In the genomic region with DNA sequence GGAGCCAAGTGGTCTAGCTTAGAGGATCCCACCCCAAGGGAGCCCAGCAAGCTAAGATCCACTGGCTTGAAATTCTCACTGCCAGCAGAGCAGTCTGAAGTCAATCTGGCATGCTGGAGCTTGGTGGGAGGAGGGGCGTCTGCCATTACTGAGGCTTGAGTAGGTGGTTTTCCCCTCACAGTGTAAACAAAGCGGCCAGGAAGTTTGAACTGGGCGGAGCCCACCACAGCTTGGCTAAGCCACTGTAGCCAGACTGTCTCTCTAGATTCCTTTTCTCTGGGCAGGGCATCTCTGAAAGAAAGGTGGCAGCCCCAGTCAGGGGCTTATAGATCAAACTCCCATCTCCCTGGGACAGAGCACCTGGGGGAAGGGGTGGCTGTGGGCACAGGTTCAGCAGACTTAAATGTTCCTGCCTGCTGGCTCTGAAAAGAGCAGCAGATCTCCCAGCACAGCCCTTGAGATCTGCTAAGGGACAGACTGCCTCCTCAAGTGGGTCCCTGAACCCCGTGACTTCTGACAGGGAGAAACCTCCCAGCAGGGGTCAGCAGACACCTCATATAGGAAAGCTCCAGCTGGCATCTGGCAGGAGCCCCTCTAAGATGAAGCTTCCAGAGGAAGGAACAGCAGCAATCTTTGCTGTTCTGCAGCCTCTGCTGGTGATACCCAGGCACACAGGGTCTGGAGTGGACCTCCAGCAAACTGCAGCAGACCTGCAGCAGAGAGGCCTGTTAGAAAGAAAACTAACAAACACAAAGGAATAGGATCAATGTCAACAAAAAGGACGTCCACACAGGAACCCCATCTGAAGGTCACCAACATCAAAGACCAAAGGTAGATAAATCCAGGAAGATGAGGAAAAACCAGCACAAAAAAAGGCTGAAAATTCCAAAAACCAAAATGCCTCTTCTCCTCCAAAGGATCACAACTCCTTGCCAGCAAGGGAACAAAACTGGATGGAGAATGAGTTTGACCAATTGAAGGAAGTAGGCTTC, we compare ENCODE assay signal across 8 cellular contexts.
DNase-seq lines count a peak whose midpoint lies in the region; ATAC-seq lines count a peak whose summit lies in the region.
"Not testable (repeated sequence)": the region's sequence is repeated elsewhere in the genome, so short reads cannot be mapped to it uniquely, and the experiment has no call there.

No MANE protein-coding gene starts in this region.

- DNase-seq in CD8-positive, alpha-beta memory T cell, result peak; percentile 1 to 60 (median 33)
- peak; percentile 4 for DNase-seq in NOMO-1 treated with dmso at 0.1 percent for 144 hours (lab: John Stamatoyannopoulos, UW; ENCODE audit: unreplicated experiment)
- DNase-seq in activated CD4-positive, alpha-beta memory T cell treated with anti-CD3 and anti-CD28 coated beads for 36 hours, result peak; percentile 62
- DNase-seq in central memory CD8-positive, alpha-beta T cell (ENCODE audit: low spot score in 2 of 2), result not testable (repeated sequence)
- DNase-seq in left colon, result peak; percentile 29 to 62
- peak; percentile 19 for DNase-seq in stimulated activated CD8-positive, alpha-beta memory T cell treated with anti-CD3 and anti-CD28 coated beads, Interleukin-12 subunit alpha, Interleukin-12 subunit beta, amount 100 ng/mL, for 24 hours (ENCODE audit: extremely low read depth)

- ATAC-seq in GM19395 (IDR thresholded peaks at IDR 0.05; ENCODE audit: unreplicated experiment) (peak; percentile 85), HG03342 (IDR thresholded peaks at IDR 0.05; ENCODE audit: unreplicated experiment) (peak; percentile 74)
- peak; percentile 67 for ATAC-seq in central memory CD8-positive, alpha-beta T cell (replicated peaks; ENCODE audit: extremely low read depth, poor library complexity, severe bottlenecking)
- not testable (repeated sequence) for ATAC-seq in left colon

- H3K4me3 ChIP-seq in CD8-positive, alpha-beta memory T cell (ENCODE audit: low read length), result peak overlapping the region; percentile 8

- H3K9me3 ChIP-seq in CD8-positive, alpha-beta memory T cell (ENCODE audit: low read length), result not testable (repeated sequence)

- peaks cover 25 to 51% (median 30%) of the 10 kb centered on the region in 3 donors for H3K4me1 Mint-ChIP-seq in CD8-positive, alpha-beta memory T cell
- peaks cover 30% of the 10 kb centered on the region for H3K4me1 Mint-ChIP-seq in activated CD4-positive, alpha-beta memory T cell treated with anti-CD3 and anti-CD28 coated beads for 36 hours (ENCODE audit: low read depth)
- H3K4me1 Mint-ChIP-seq in central memory CD8-positive, alpha-beta T cell, result peaks cover 24% of the 10 kb centered on the region

- not testable (repeated sequence) for H3K27me3 Mint-ChIP-seq in CD8-positive, alpha-beta memory T cell; activated CD4-positive, alpha-beta memory T cell treated with anti-CD3 and anti-CD28 coated beads for 36 hours; central memory CD8-positive, alpha-beta T cell

- H3K36me3 ChIP-seq in CD8-positive, alpha-beta memory T cell (ENCODE audit: insufficient read depth, low read length), result not testable (repeated sequence)

- peaks cover 0 to 16% (median 3%) of the 10 kb centered on the region in 3 donors for H3K36me3 Mint-ChIP-seq in CD8-positive, alpha-beta memory T cell
- not testable (repeated sequence) for H3K36me3 Mint-ChIP-seq in activated CD4-positive, alpha-beta memory T cell treated with anti-CD3 and anti-CD28 coated beads for 36 hours; central memory CD8-positive, alpha-beta T cell (ENCODE audit: insufficient read depth)

- CTCF ChIA-PET in CD8-positive, alpha-beta memory T cell (lab: Charles Lee), result interaction anchor here (1.0 to 1.3 kb wide), 2 partner anchors 11 to 13 kb away, joined by 3 to 4 read pairs; no protein-coding TSS in a partner anchor
- CTCF ChIA-PET in activated CD4-positive, alpha-beta memory T cell treated with anti-CD3 and anti-CD28 coated beads for 36 hours (lab: Charles Lee), result interaction anchor here (1.3 kb wide), 1 partner anchor 541 kb away, joined by 4 read pairs; no protein-coding TSS in a partner anchor

- H3K27ac Mint-ChIP-seq in CD8-positive, alpha-beta memory T cell, result peak overlapping the region; percentile 45 to 88 (median 74)
- not testable (repeated sequence) for H3K27ac Mint-ChIP-seq in activated CD4-positive, alpha-beta memory T cell treated with anti-CD3 and anti-CD28 coated beads for 36 hours
- H3K27ac Mint-ChIP-seq in central memory CD8-positive, alpha-beta T cell (ENCODE audit: low read depth), result peak overlapping the region; percentile 66

- H3K27ac ChIP-seq in CD8-positive, alpha-beta memory T cell (ENCODE audit: low read depth, low read length), result not testable (repeated sequence)

- peaks cover 9 to 22% (median 14%) of the 10 kb centered on the region in 5 donors for H3K9me3 Mint-ChIP-seq in CD8-positive, alpha-beta memory T cell
- peaks cover 22% of the 10 kb centered on the region for H3K9me3 Mint-ChIP-seq in activated CD4-positive, alpha-beta memory T cell treated with anti-CD3 and anti-CD28 coated beads for 36 hours
- peaks cover 15% of the 10 kb centered on the region for H3K9me3 Mint-ChIP-seq in central memory CD8-positive, alpha-beta T cell

- peak overlapping the region in 6 of 7 donors; percentile 24 to 80 (median 58) for H3K4me3 Mint-ChIP-seq in CD8-positive, alpha-beta memory T cell
- not testable (repeated sequence) for H3K4me3 Mint-ChIP-seq in activated CD4-positive, alpha-beta memory T cell treated with anti-CD3 and anti-CD28 coated beads for 36 hours
- peak overlapping the region; percentile 57 for H3K4me3 Mint-ChIP-seq in central memory CD8-positive, alpha-beta T cell

- intact Hi-C loops in activated CD4-positive, alpha-beta memory T cell treated with anti-CD3 and anti-CD28 coated beads for 36 hours (cut with micrococcal nuclease), result loop anchor here (1.0 to 10.0 kb wide), 3 partner anchors 34 to 542 kb away; no protein-coding TSS in a partner anchor
- intact Hi-C loops in left colon (cut with DNase I, micrococcal nuclease), result not testable (repeated sequence)

- not testable (repeated sequence) for H3K4me1 ChIP-seq in CD8-positive, alpha-beta memory T cell (ENCODE audit: insufficient read depth, low read length)

- not testable (repeated sequence) for H3K27me3 ChIP-seq in CD8-positive, alpha-beta memory T cell (ENCODE audit: insufficient read depth, low read length, poor library complexity, severe bottlenecking)

- POLR2A ChIA-PET in CD8-positive, alpha-beta memory T cell (lab: Charles Lee); activated CD4-positive, alpha-beta memory T cell treated with anti-CD3 and anti-CD28 coated beads for 36 hours (lab: Charles Lee): not testable (repeated sequence)
